Comparison of ENCODE assay signal across 8 cellular contexts in genomic region chr6:6547111-6547879, GRCh38. TPM values are rescaled to one million over a fixed set of nuclear protein-coding genes. Genes with fewer than 3 reads are reported as not detected.
DNase-seq lines count a peak whose midpoint lies in the region; ATAC-seq and TF ChIP-seq lines count a peak whose summit lies in the region.

No MANE protein-coding gene starts in this region.

- no peaks in the 10 kb centered on the region for H3K79me1 ChIP-seq in neuronal stem cell (ENCODE audit: low read depth, low read length)

- H3K18ac ChIP-seq in neuronal stem cell (ENCODE audit: low read length) = peak overlapping the region; percentile 98

- H2BK15ac ChIP-seq in neuronal stem cell (ENCODE audit: low read length) = no peak overlapping the region

- H3K4me2 ChIP-seq in DOHH2 (ENCODE audit: low read length) (peak overlapping the region; percentile 89), neuronal stem cell (ENCODE audit: insufficient read depth, low read length, poor library complexity, severe bottlenecking) (peak overlapping the region; percentile 83)

- peak; percentile 90 for TF ChIP-seq CTCF in DOHH2 (IDR thresholded peaks at IDR 0.05; ENCODE audit: low read depth, low read length, poor library complexity, severe bottlenecking)
- TF ChIP-seq CTCF in RWPE1 (conservative IDR thresholded peaks at IDR 0.05; ENCODE audit: low read depth) = peak; percentile 92
- TF ChIP-seq CTCF in gastroesophageal sphincter (IDR thresholded peaks at IDR 0.05) = peak; percentile 55 to 88 (median 83)

- CTCF ChIA-PET in RWPE1 (lab: Yijun Ruan, JAX) = interaction anchor here (0.5 to 1.9 kb wide), 18 partner anchors 8 to 1838 kb away, joined by 3 to 13 read pairs (median 4); no protein-coding TSS in a partner anchor

- peak overlapping the region in 2 of 3 donors; percentile 81 to 85 for H3K27ac Mint-ChIP-seq in IgD-negative memory B cell

- H3K14ac ChIP-seq in neuronal stem cell (ENCODE audit: low read length) = no peak overlapping the region

- peak overlapping the region; percentile 74 to 92 (median 81) for H3K4me3 Mint-ChIP-seq in IgD-negative memory B cell

- H3K36me3 ChIP-seq in DOHH2 (ENCODE audit: control insufficient read depth, low read length) (no peaks in the 10 kb centered on the region), gastroesophageal sphincter (no peaks in the 10 kb centered on the region), neuronal stem cell (replicated peaks in 1 of 2; ENCODE audit: control insufficient read depth in 2 of 2, insufficient read depth in 2 of 2, low read length in 2 of 2) (no peaks in the 10 kb centered on the region), subcutaneous abdominal adipose tissue (ENCODE audit: control insufficient read depth in 5 of 5, insufficient read depth in 5 of 5, low read length in 5 of 5) (no peaks in the 10 kb centered on the region)

- TF ChIP-seq EP300 in gastroesophageal sphincter (IDR thresholded peaks at IDR 0.05) = no peak

- H3K9me2 ChIP-seq in DOHH2 (replicated peaks; ENCODE audit: control insufficient read depth, low read length) = no peaks in the 10 kb centered on the region

- H2AFZ ChIP-seq in neuronal stem cell (ENCODE audit: low read length) = peak overlapping the region; percentile 72

- TF ChIP-seq POLR2A in gastroesophageal sphincter (IDR thresholded peaks at IDR 0.05) = no peak

- peak overlapping the region; percentile 26 for H3K23ac ChIP-seq in neuronal stem cell (ENCODE audit: low read depth, low read length, poor library complexity)

- no peak overlapping the region for H2BK120ac ChIP-seq in neuronal stem cell (ENCODE audit: low read depth, low read length)

- H3K4me1 ChIP-seq in DOHH2 (ENCODE audit: control insufficient read depth, low read length) (peaks cover 12% of the 10 kb centered on the region), gastroesophageal sphincter (peaks cover 0 to 17% (median 6%) of the 10 kb centered on the region in 3 donors), neuronal stem cell (ENCODE audit: control insufficient read depth in 2 of 2, insufficient read depth in 1 of 2, low read depth in 1 of 2, low read length in 2 of 2) (peaks cover 0 to 1% of the 10 kb centered on the region in 2 donors), subcutaneous abdominal adipose tissue (ENCODE audit: control insufficient read depth in 5 of 5, insufficient read depth in 5 of 5, low read length in 5 of 5) (peaks cover 4 to 30% (median 22%) of the 10 kb centered on the region in 5 donors)

- no peaks in the 10 kb centered on the region for H4K20me1 ChIP-seq in DOHH2 (ENCODE audit: control insufficient read depth, insufficient read depth, low read depth, low read length)

- no peak overlapping the region for H4K91ac ChIP-seq in neuronal stem cell (ENCODE audit: low read depth, low read length, poor library complexity)

- no peak overlapping the region for H2BK12ac ChIP-seq in neuronal stem cell (ENCODE audit: low read length)

- H3K4ac ChIP-seq in neuronal stem cell (ENCODE audit: low read length) = no peak overlapping the region

- H3K79me2 ChIP-seq in DOHH2 (ENCODE audit: control insufficient read depth, low read length) = no peaks in the 10 kb centered on the region

- peak; percentile 83 for ATAC-seq in GM21576 (IDR thresholded peaks at IDR 0.05; ENCODE audit: unreplicated experiment)
- ATAC-seq in gastroesophageal sphincter = peak; percentile 86

- no peaks in the 10 kb centered on the region for H3F3A ChIP-seq in DOHH2 (ENCODE audit: control insufficient read depth, insufficient read depth)

- H3K9ac ChIP-seq in neuronal stem cell (ENCODE audit: low read depth, low read length, poor library complexity) (peak overlapping the region; percentile 63), subcutaneous abdominal adipose tissue (ENCODE audit: low read length in 5 of 5) (peak overlapping the region in 4 of 5 donors; percentile 30 to 69 (median 58))

- H3K4me1 Mint-ChIP-seq in IgD-negative memory B cell = peaks cover 0 to 12% (median 5%) of the 10 kb centered on the region in 3 donors

- peak; percentile 88 for DNase-seq in RWPE1 (ENCODE audit: low spot score)
- peak; percentile 70 for DNase-seq in activated gamma-delta T cell treated with anti-CD3 and anti-CD28 coated beads, Interleukin-2, amount 50 U/mL, for 16 hours (ENCODE audit: low read depth)
- peak; percentile 90 for DNase-seq in neuronal stem cell (ENCODE audit: low spot score)

- peak overlapping the region; percentile 52 for H4K8ac ChIP-seq in neuronal stem cell (ENCODE audit: low read depth, low read length)

- no peak overlapping the region for H2BK5ac ChIP-seq in neuronal stem cell (ENCODE audit: low read length)

- H3K36me3 Mint-ChIP-seq in IgD-negative memory B cell = peaks cover under 1% of the 10 kb centered on the region

- POLR2A ChIA-PET in RWPE1 (lab: Yijun Ruan, JAX; ENCODE audit: low non-redundant PET) = no interaction called here

- peaks cover 0 to 2% (median 0%) of the 10 kb centered on the region in 3 donors for H3K9me3 Mint-ChIP-seq in IgD-negative memory B cell

- H3K27ac ChIP-seq in DOHH2 (ENCODE audit: low read depth, low read length) = no peak overlapping the region
- no peak overlapping the region for H3K27ac ChIP-seq in RWPE1
- H3K27ac ChIP-seq in gastroesophageal sphincter = peak overlapping the region in 1 of 4 donors; percentile 52
- no peak overlapping the region for H3K27ac ChIP-seq in neuronal stem cell (replicated peaks; ENCODE audit: low read length)
- no peak overlapping the region for H3K27ac ChIP-seq in subcutaneous abdominal adipose tissue (ENCODE audit: low read depth, low read length)

- peaks cover 23% of the 10 kb centered on the region for H3K27me3 ChIP-seq in DOHH2 (ENCODE audit: control insufficient read depth, low read length)
- H3K27me3 ChIP-seq in gastroesophageal sphincter = peaks cover 72% of the 10 kb centered on the region
- peaks cover 0 to 17% (median 3%) of the 10 kb centered on the region in 3 experiments for H3K27me3 ChIP-seq in neuronal stem cell (ENCODE audit: control insufficient read depth in 3 of 3, insufficient read depth in 3 of 3, low read depth in 1 of 3, low read length in 3 of 3)
- H3K27me3 ChIP-seq in subcutaneous abdominal adipose tissue (ENCODE audit: control insufficient read depth in 5 of 5, insufficient read depth in 4 of 5, low read length in 5 of 5) = no peaks in the 10 kb centered on the region

- H2AK5ac ChIP-seq in neuronal stem cell (ENCODE audit: low read depth, low read length) = no peak overlapping the region

- H3K9me3 ChIP-seq in DOHH2 (ENCODE audit: control insufficient read depth, insufficient read depth, low read length) = peaks cover 3% of the 10 kb centered on the region; the same call in 1 of the 2 replicates
- peaks cover 0 to 10% (median 0%) of the 10 kb centered on the region in 3 donors for H3K9me3 ChIP-seq in gastroesophageal sphincter
- H3K9me3 ChIP-seq in neuronal stem cell (replicated peaks in 1 of 2; ENCODE audit: control insufficient read depth in 2 of 2, insufficient read depth in 1 of 2, low read depth in 1 of 2, low read length in 2 of 2) = no peaks in the 10 kb centered on the region
- H3K9me3 ChIP-seq in subcutaneous abdominal adipose tissue (ENCODE audit: control insufficient read depth in 5 of 5, low read length in 5 of 5) = peaks cover 0 to 7% (median 3%) of the 10 kb centered on the region in 5 donors

- WGBS in gastroesophageal sphincter (ENCODE audit: low coverage in 1 of 2), 2 donors = 20 to 21% methylated on average over 8 to 12 of the region's 14 CpGs
- WGBS in neuronal stem cell (ENCODE audit: extremely low coverage in 2 of 2, insufficient read length in 2 of 2, insufficient replicate concordance in 1 of 2), 2 donors = no CpG with 5 or more reads among the region's 14 CpGs

- H3K27me3 Mint-ChIP-seq in IgD-negative memory B cell = peaks cover 25% of the 10 kb centered on the region

- H3K4me3 ChIP-seq in DOHH2 (ENCODE audit: low read length) (peak overlapping the region; percentile 73), gastroesophageal sphincter (peak overlapping the region in 1 of 2 donors; percentile 52), neuronal stem cell (ENCODE audit: low read length in 2 of 2) (peak overlapping the region; percentile 13 to 79), subcutaneous abdominal adipose tissue (ENCODE audit: low read depth in 1 of 5, low read length in 5 of 5) (peak overlapping the region; percentile 69 to 74 (median 72))

RNA-seq across cellular contexts. Expression of gene LY86, which starts 41.2 kb away (rescaled TPM):
- polyA plus RNA-seq in IgD-negative memory B cell = 394 TPM
- total RNA-seq in gastroesophageal sphincter = 1 to 10 TPM in 3 of 4 donors, not detected in 1; 2.2 to 3.9 (median 3.9) TPM
- polyA plus RNA-seq in neuronal stem cell (2013, experiment 1 of 2) = not detected
- polyA plus RNA-seq in neuronal stem cell (2013, experiment 2 of 2) = not detected
